ENCODE assay signal across 28 cellular contexts in the genomic region with DNA sequence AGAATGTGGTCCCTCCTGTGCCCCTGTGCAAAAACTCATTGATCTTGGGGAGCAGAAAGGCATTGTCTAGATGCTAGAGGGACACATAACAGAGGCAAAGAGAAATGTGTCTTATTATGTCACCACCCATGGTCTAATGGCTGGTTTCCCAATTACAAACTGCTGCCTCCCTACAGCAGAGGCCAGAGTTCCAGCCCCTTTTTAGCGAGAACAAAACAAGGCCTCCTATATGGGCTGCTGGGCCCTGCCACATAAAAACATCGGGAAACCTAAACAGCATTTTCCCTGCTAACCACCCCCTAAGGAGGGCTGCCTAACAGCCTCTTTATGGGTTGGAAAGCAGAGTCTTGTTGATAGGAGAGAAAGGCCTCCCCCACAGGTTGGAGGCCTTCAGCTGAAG.
"Had no signal": no experiment of that assay in that cellular context is flagged by ENCODE, and none has a peak within 500 bp of the region (broad histone marks: within the 10 kb centered on the region; RNA-seq: fewer than 3 reads in every experiment).

No MANE protein-coding gene starts in this region.

- H3K4me1 ChIP-seq: pancreas, prostate gland, stomach, testis, tibial artery, upper lobe of right lung had no signal

- ATAC-seq: left colon; left lung; lower lobe of right lung; naive thymus-derived CD8-positive, alpha-beta T cell; pancreas; right cardiac atrium; sciatic nerve; stimulated activated naive B cell treated with anti-CD40 and anti-IgM and Interleukin-4, amounts not matched to agents 10 μg/mL and 1 μg/mL and 100 μg/mL, for 72 hours; stimulated activated naive CD8-positive, alpha-beta T cell treated with anti-CD3 and anti-CD28 coated beads, Interleukin-15, Interleukin-2, amounts not matched to agents 100 U/mL and 50 U/mL, for 24 hours; upper lobe of right lung had no signal

- H3K36me3 ChIP-seq: left lung, lower lobe of right lung, pancreas, prostate gland, stomach, tibial artery, upper lobe of right lung had no signal

- DNase-seq: hypothalamus; immature natural killer cell; kidney; left colon; left lung; lower lobe of right lung; mammary epithelial cell; mesenchymal stem cell; naive thymus-derived CD8-positive, alpha-beta T cell; nucleus accumbens; pancreas; posterior cingulate gyrus; retina; right cardiac atrium; stimulated activated CD4-positive, alpha-beta T cell treated with anti-CD3 and anti-CD28 coated beads, Interleukin-12 subunit alpha, Interleukin-12 subunit beta, amount 100 ng/mL, for 4 hours; stimulated activated CD4-positive, alpha-beta T cell treated with anti-CD3 and anti-CD28 coated beads, Interleukin-15, amount 100 ng/mL, for 24 hours; stimulated activated CD4-positive, alpha-beta T cell treated with anti-CD3 and anti-CD28 coated beads, Interleukin-2, amount 100 ng/mL, for 24 hours; stimulated activated CD4-positive, alpha-beta T cell treated with anti-CD3 and anti-CD28 coated beads, Interleukin-4, amount 100 ng/mL, for 1 hour; stimulated activated naive B cell treated with anti-CD40 and anti-IgM and Interleukin-4, amounts not matched to agents 10 μg/mL and 1 μg/mL and 100 μg/mL, for 72 hours; stimulated activated naive CD8-positive, alpha-beta T cell treated with anti-CD3 and anti-CD28 coated beads, Interleukin-15, Interleukin-2, amounts not matched to agents 100 U/mL and 50 U/mL, for 24 hours; stomach; testis; tibial artery; upper lobe of right lung had no signal

- H3K9me3 Mint-ChIP-seq: immature natural killer cell; naive thymus-derived CD8-positive, alpha-beta T cell; nephron; stimulated activated naive B cell treated with anti-CD40 and anti-IgM and Interleukin-4, amounts not matched to agents 10 μg/mL and 1 μg/mL and 100 μg/mL, for 72 hours had no signal

- H3K27ac ChIP-seq: left lung, lower lobe of right lung, pancreas, prostate gland, skin epidermis, stomach, testis, tibial artery, upper lobe of right lung had no signal

- H3K9me3 ChIP-seq: left lung, lower lobe of right lung, pancreas, prostate gland, stomach, testis, tibial artery, upper lobe of right lung had no signal

- H3K27me3 ChIP-seq: left lung, pancreas, stomach, testis, tibial artery, upper lobe of right lung had no signal

- H3K4me3 Mint-ChIP-seq: immature natural killer cell; naive thymus-derived CD8-positive, alpha-beta T cell; nephron; stimulated activated naive B cell treated with anti-CD40 and anti-IgM and Interleukin-4, amounts not matched to agents 10 μg/mL and 1 μg/mL and 100 μg/mL, for 72 hours had no signal

- H3K27me3 Mint-ChIP-seq: naive thymus-derived CD8-positive, alpha-beta T cell; stimulated activated naive B cell treated with anti-CD40 and anti-IgM and Interleukin-4, amounts not matched to agents 10 μg/mL and 1 μg/mL and 100 μg/mL, for 72 hours had no signal

- H3K4me3 ChIP-seq: left lung, lower lobe of right lung, pancreas, prostate gland, skin epidermis, stomach, testis, tibial artery, upper lobe of right lung had no signal

- H3K27ac Mint-ChIP-seq: nephron had no signal
